ENCODE assay signal across 8 cellular contexts in the genomic region with DNA sequence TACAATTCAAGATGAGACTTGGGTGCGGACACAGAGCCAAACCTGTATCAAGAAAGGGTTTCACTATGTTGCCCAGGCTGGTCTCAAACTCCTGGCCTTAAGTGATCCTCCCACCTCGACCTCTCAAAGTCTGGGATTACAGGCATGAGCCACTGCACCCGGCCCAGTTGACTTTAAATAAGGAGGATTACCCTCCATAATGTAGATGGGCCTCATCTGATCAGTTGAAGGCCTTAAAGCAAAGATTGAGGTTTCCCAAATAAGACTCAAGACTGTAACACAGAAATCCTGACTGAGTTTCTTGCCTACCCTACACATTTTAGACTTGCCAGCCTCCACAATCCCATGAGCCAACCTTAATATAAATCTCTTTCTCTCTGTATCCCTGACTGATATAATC. TPM values are rescaled to one million over a fixed set of nuclear protein-coding genes. Genes with fewer than 3 reads are reported as not detected.
"Had no signal": no experiment of that assay in that cellular context is flagged by ENCODE, and none has a peak within 500 bp of the region (broad histone marks: within the 10 kb centered on the region; RNA-seq: fewer than 3 reads in every experiment).

No MANE protein-coding gene starts in this region.

- FAIRE-seq: H54, HepG2 had no signal

- H3K27ac ChIP-seq: GM23248, HL-60 had no signal

- H3K4me3 ChIP-seq: GM23248 had no signal

- H3K9ac ChIP-seq: GM23248 had no signal

- H2AFZ ChIP-seq: GM23248 had no signal

- ATAC-seq: HepG2 had no signal

- DNase-seq: GM23248, GOT3, H9, HCEC 1CT, KG1 had no signal

RNA-seq across cellular contexts. Expression of gene MAP3K5, which starts 17.2 kb away (rescaled TPM):
- total RNA-seq: HepG2 had no signal
- polyA plus RNA-seq: HepG2 had no signal
